In genomic region chr1:244941121-244941520, GRCh38 we compare ENCODE assay signal across 12 cellular contexts.
DNase-seq lines count a peak whose midpoint lies in the region; ATAC-seq and TF ChIP-seq lines count a peak whose summit lies in the region.
"Had no signal": no experiment of that assay in that cellular context is flagged by ENCODE, and none has a peak within 500 bp of the region (broad histone marks: within the 10 kb centered on the region; RNA-seq: fewer than 3 reads in every experiment).

No MANE protein-coding gene starts in this region.

- H3K36me3 ChIP-seq in mucosa of descending colon (ENCODE audit: low read depth) = no peaks in the 10 kb centered on the region
- H3K36me3 ChIP-seq in BE2C = no peaks in the 10 kb centered on the region
- H3K36me3 ChIP-seq: HAP-1 had no signal

- H3K4me1 ChIP-seq in mucosa of descending colon (ENCODE audit: low read depth) = no peaks in the 10 kb centered on the region
- no peaks in the 10 kb centered on the region for H3K4me1 ChIP-seq in BE2C
- H3K4me1 ChIP-seq: HAP-1 had no signal

- TF ChIP-seq CTCF in mucosa of descending colon (IDR thresholded peaks at IDR 0.05) (no peak), BE2C (IDR thresholded peaks at IDR 0.05; ENCODE audit: low read depth, low read length) (no peak)

- no peak overlapping the region for H3K4me3 ChIP-seq in mucosa of descending colon
- no peak overlapping the region for H3K4me3 ChIP-seq in BE2C (ENCODE audit: low read depth, low read length)
- H3K4me3 ChIP-seq: HAP-1 had no signal

- H3K9me3 ChIP-seq in mucosa of descending colon (no peaks in the 10 kb centered on the region), BE2C (no peaks in the 10 kb centered on the region)
- H3K9me3 ChIP-seq: HAP-1 had no signal

- intact Hi-C loops in mucosa of descending colon (cut with DNase I, micrococcal nuclease) = no loop called here

- ATAC-seq in GM18909 (IDR thresholded peaks at IDR 0.05; ENCODE audit: poor library complexity, unreplicated experiment) (peak; percentile 79), GM21576 (IDR thresholded peaks at IDR 0.05; ENCODE audit: unreplicated experiment) (peak; percentile 79), HG03108 (IDR thresholded peaks at IDR 0.05; ENCODE audit: unreplicated experiment) (peak; percentile 75), mucosa of descending colon (peak; percentile 60)
- ATAC-seq: activated CD8-positive, alpha-beta T cell treated with anti-CD3 and anti-CD28 coated beads for 36 hours had no signal

- no peaks in the 10 kb centered on the region for H3K27me3 ChIP-seq in BE2C

- DNase-seq in mucosa of descending colon (no peak), BE2C (no peak), GM19238 (ENCODE audit: insufficient read length, low spot score) (no peak)
- DNase-seq in effector CD4-positive, alpha-beta T cell = no peak
- DNase-seq: activated CD8-positive, alpha-beta T cell treated with anti-CD3 and anti-CD28 coated beads for 36 hours; activated naive CD8-positive, alpha-beta T cell treated with anti-CD3 and anti-CD28 coated beads, Interleukin-2, amount 10 ng/mL, durations not matched to agents 7 days and 5 days; mesendoderm; NCI-H524 treated with DMSO at 0.1 percent for 48 hours had no signal
